Comparison of ENCODE assay signal across 8 cellular contexts in the genomic region with DNA sequence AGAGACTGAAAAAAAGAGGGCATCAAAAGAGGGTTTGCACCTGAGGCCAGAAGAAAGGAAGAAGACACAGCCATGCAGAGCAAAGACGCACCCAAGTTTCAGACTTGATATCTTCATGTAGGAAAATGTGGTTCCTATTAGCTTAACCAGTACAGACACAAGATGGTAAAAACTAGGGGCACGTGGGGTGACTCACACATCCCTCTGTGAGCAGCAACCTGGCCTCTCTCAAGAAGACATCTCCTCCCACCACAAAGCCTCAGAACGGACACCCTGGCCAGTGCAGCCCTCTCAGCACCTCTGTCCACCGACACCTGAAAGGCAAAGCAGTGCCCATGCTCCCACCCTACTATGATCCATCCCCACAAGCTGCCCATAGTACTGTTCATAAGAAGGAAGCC. TPM values are rescaled to one million over a fixed set of nuclear protein-coding genes. Genes with fewer than 3 reads are reported as not detected.
DNase-seq lines count a peak whose midpoint lies in the region; ATAC-seq and TF ChIP-seq lines count a peak whose summit lies in the region.

No MANE protein-coding gene starts in this region.

- H3K4me3 ChIP-seq in uterus = no peak overlapping the region

- peak; percentile 25 for DNase-seq in activated gamma-delta T cell treated with anti-CD3 and anti-CD28 coated beads, Interleukin-2, amount 50 U/mL, for 16 hours (ENCODE audit: low read depth)
- peak; percentile 38 to 47 for DNase-seq in stimulated activated CD4-positive, alpha-beta T cell treated with anti-CD3 and anti-CD28 coated beads, Interleukin-1b, Interleukin-23, amount 100 ng/mL, for 4 hours (ENCODE audit: low read depth in 2 of 2)
- DNase-seq in uterus (no peak), GM19238 (ENCODE audit: insufficient read length, low spot score) (no peak), omental fat pad (ENCODE audit: low spot score) (no peak)

- no peak for TF ChIP-seq POLR2A in uterus (IDR thresholded peaks at IDR 0.05)

- H3K27ac ChIP-seq in KOPT-K1 (ENCODE audit: low read depth, low read length, poor library complexity, severe bottlenecking) (peak overlapping the region; percentile 32), uterus (no peak overlapping the region)

- no peak for TF ChIP-seq CTCF in uterus (IDR thresholded peaks at IDR 0.05)
- no peak for TF ChIP-seq CTCF in omental fat pad (IDR thresholded peaks at IDR 0.05)

- ATAC-seq in GM18867 (IDR thresholded peaks at IDR 0.05; ENCODE audit: unreplicated experiment) = peak; percentile 51
- no peak for ATAC-seq in GM21723 (IDR thresholded peaks at IDR 0.05; ENCODE audit: unreplicated experiment)
- ATAC-seq in omental fat pad (ENCODE audit: low FRiP score) = no peak

- H3K36me3 ChIP-seq in KOPT-K1 (ENCODE audit: insufficient read depth, low read length) (peaks cover 53% of the 10 kb centered on the region), uterus (no peaks in the 10 kb centered on the region)

- no peaks in the 10 kb centered on the region for H3K9me3 ChIP-seq in KOPT-K1 (ENCODE audit: insufficient read depth, low read length, poor library complexity, severe bottlenecking)
- no peaks in the 10 kb centered on the region for H3K9me3 ChIP-seq in uterus

- intact Hi-C loops in uterus (cut with DNase I; ENCODE audit: low total_unique reads) = no loop called here

- H3K4me1 ChIP-seq in uterus = no peaks in the 10 kb centered on the region

- H3K27me3 ChIP-seq in uterus = no peaks in the 10 kb centered on the region

RNA-seq across cellular contexts. Expression of gene GLB1, which starts 33.3 kb away (rescaled TPM):
- total RNA-seq in uterus (10 to 100 TPM; 42.6 to 95.0 (median 55.3) TPM), omental fat pad (10 to 100 TPM; 57.7 to 80.9 (median 63.4) TPM)

RNA-seq across cellular contexts. Expression of gene TMPPE, which starts 33.3 kb away (rescaled TPM):
- total RNA-seq in uterus = 1 to 10 TPM; 4.4 to 7.6 (median 6.9) TPM
- 10 to 100 TPM in 2 of 4 donors, 1 to 10 TPM in 2; 5.6 to 11.6 (median 10.2) TPM for total RNA-seq in omental fat pad

RNA-seq across cellular contexts. Expression of gene CRTAP, which starts 50.2 kb away (rescaled TPM):
- 100 to 1,000 TPM; 174 to 687 (median 286) TPM for total RNA-seq in uterus
- 100 to 1,000 TPM; 267 to 355 (median 300) TPM for total RNA-seq in omental fat pad

Comparison
In these comparisons a context has a peak if more than half of its experiments do, and no peak if none do; other contexts are left out.
1. DNase-seq: peak in activated gamma-delta T cell treated with anti-CD3 and anti-CD28 coated beads, Interleukin-2, amount 50 U/mL, for 16 hours (single experiment) and stimulated activated CD4-positive, alpha-beta T cell treated with anti-CD3 and anti-CD28 coated beads, Interleukin-1b, Interleukin-23, amount 100 ng/mL, for 4 hours (2 of 2); none in uterus (0 of 2), GM19238 (single experiment) and omental fat pad (single experiment).